Comparison of ENCODE assay signal across 21 cellular contexts in genomic region chr11:45901646-45902045, GRCh38. TPM values are rescaled to one million over a fixed set of nuclear protein-coding genes. Genes with fewer than 3 reads are reported as not detected.
A peak's percentile ranks its signal among the peaks of the same experiment; 100 is the strongest.
DNase-seq lines count a peak whose midpoint lies in the region; ATAC-seq and TF ChIP-seq lines count a peak whose summit lies in the region.
"Had no signal": no experiment of that assay in that cellular context is flagged by ENCODE, and none has a peak within 500 bp of the region (broad histone marks: within the 10 kb centered on the region; RNA-seq: fewer than 3 reads in every experiment).

No MANE protein-coding gene starts in this region.

- H3K27ac Mint-ChIP-seq in immature natural killer cell: no peak overlapping the region
- H3K27ac Mint-ChIP-seq in naive thymus-derived CD8-positive, alpha-beta T cell: peak overlapping the region in 2 of 10 donors; percentile 56 to 82
- H3K27ac Mint-ChIP-seq: activated B cell treated with CpG ODN at 0.5 μM for 24 hours; activated CD8-positive, alpha-beta memory T cell treated with anti-CD3 and anti-CD28 coated beads, Interleukin-2, amount 10 ng/mL, durations not matched to agents 7 days and 5 days had no signal

- POLR2A ChIA-PET in naive thymus-derived CD8-positive, alpha-beta T cell (lab: Charles Lee): interaction anchor here (1.0 kb wide), 1 partner anchor 16 kb away, joined by 3 read pairs; the partner anchor contains the start of gene PEX16

- TF ChIP-seq POLR2A in thyroid gland (IDR thresholded peaks at IDR 0.05): no peak

- peaks cover 6 to 15% (median 14%) of the 10 kb centered on the region in 3 donors for H3K27me3 Mint-ChIP-seq in immature natural killer cell (ENCODE audit: low read depth in 3 of 3)
- peaks cover 3 to 26% (median 5%) of the 10 kb centered on the region in 5 donors for H3K27me3 Mint-ChIP-seq in naive thymus-derived CD8-positive, alpha-beta T cell

- peak overlapping the region in 4 of 5 donors; percentile 9 to 47 (median 20) for H3K4me3 Mint-ChIP-seq in immature natural killer cell
- H3K4me3 Mint-ChIP-seq in naive thymus-derived CD8-positive, alpha-beta T cell: peak overlapping the region in 4 of 10 donors; percentile 15 to 75 (median 42)
- H3K4me3 Mint-ChIP-seq: activated CD8-positive, alpha-beta memory T cell treated with anti-CD3 and anti-CD28 coated beads, Interleukin-2, amount 10 ng/mL, durations not matched to agents 7 days and 5 days had no signal

- H3K4me3 ChIP-seq in thyroid gland (replicated peaks in 1 of 3): no peak overlapping the region
- H3K4me3 ChIP-seq: A549, smooth muscle cell had no signal

- H3K36me3 ChIP-seq in thyroid gland: no peaks in the 10 kb centered on the region
- H3K36me3 ChIP-seq: prostate gland, thoracic aorta had no signal

- intact Hi-C loops in thyroid gland (cut with DNase I): no loop called here

- H3K27me3 ChIP-seq in thyroid gland: no peaks in the 10 kb centered on the region

- DNase-seq in C1 segment of cervical spinal cord (lab: John Stamatoyannopoulos, UW) (peak in 13 of 14 donors; percentile 36 to 90 (median 69)), anterior cingulate cortex (lab: John Stamatoyannopoulos, UW) (peak in 50 of 58 donors; percentile 17 to 92 (median 75)), immature natural killer cell (no peak), occipital lobe (lab: John Stamatoyannopoulos, UW) (peak; percentile 81), COLO668 (lab: John Stamatoyannopoulos, UW; ENCODE audit: unreplicated experiment) (no peak), kidney glomerular epithelial cell (lab: John Stamatoyannopoulos, UW) (no peak), thyroid gland (no peak)
- no peak for DNase-seq in naive thymus-derived CD8-positive, alpha-beta T cell
- DNase-seq: activated B cell treated with CpG ODN at 0.5 μM for 24 hours; activated CD8-positive, alpha-beta memory T cell treated with anti-CD3 and anti-CD28 coated beads, Interleukin-2, amount 10 ng/mL, durations not matched to agents 7 days and 5 days; activated gamma-delta T cell; stimulated activated CD4-positive, alpha-beta T cell treated with anti-CD3 and anti-CD28 coated beads, Interleukin-4, amount 100 ng/mL, for 4 hours had no signal

- H3K9me3 Mint-ChIP-seq in immature natural killer cell: no peaks in the 10 kb centered on the region
- no peaks in the 10 kb centered on the region for H3K9me3 Mint-ChIP-seq in naive thymus-derived CD8-positive, alpha-beta T cell
- H3K9me3 Mint-ChIP-seq: activated B cell treated with CpG ODN at 0.5 μM for 24 hours had no signal

- no peaks in the 10 kb centered on the region for H3K36me3 Mint-ChIP-seq in immature natural killer cell
- H3K36me3 Mint-ChIP-seq in naive thymus-derived CD8-positive, alpha-beta T cell: no peaks in the 10 kb centered on the region
- H3K36me3 Mint-ChIP-seq: activated CD8-positive, alpha-beta memory T cell treated with anti-CD3 and anti-CD28 coated beads, Interleukin-2, amount 10 ng/mL, durations not matched to agents 7 days and 5 days had no signal

- no peak for TF ChIP-seq CTCF in thyroid gland (IDR thresholded peaks at IDR 0.05)

- H3K9me3 ChIP-seq in thyroid gland: no peaks in the 10 kb centered on the region
- H3K9me3 ChIP-seq: A549, prostate gland, thoracic aorta had no signal

- H3K4me1 Mint-ChIP-seq in immature natural killer cell: peaks cover 8 to 17% of the 10 kb centered on the region in 2 donors
- H3K4me1 Mint-ChIP-seq in naive thymus-derived CD8-positive, alpha-beta T cell: peaks cover 5 to 23% (median 19%) of the 10 kb centered on the region in 4 donors

- no peak for ATAC-seq in naive thymus-derived CD8-positive, alpha-beta T cell
- ATAC-seq: A549; activated CD8-positive, alpha-beta memory T cell treated with anti-CD3 and anti-CD28 coated beads, Interleukin-2, amount 10 ng/mL, durations not matched to agents 7 days and 5 days had no signal

- peaks cover 17 to 20% of the 10 kb centered on the region in 2 donors for H3K4me1 ChIP-seq in thyroid gland

- H3K27ac ChIP-seq in thyroid gland: no peak overlapping the region
- H3K27ac ChIP-seq: A549, coronary artery, thoracic aorta had no signal

- 89 to 93% methylated on average over 4 to 8 of the region's 8 CpGs for WGBS in thyroid gland, 2 donors

RNA-seq across cellular contexts. Expression of gene FREY1, which starts 5.4 kb away (rescaled TPM):
- not detected for polyA plus RNA-seq in immature natural killer cell
- total RNA-seq in occipital lobe: 1.4 TPM
- total RNA-seq in naive thymus-derived CD8-positive, alpha-beta T cell: 1 to 10 TPM; 3.1 to 3.4 TPM
- not detected for polyA plus RNA-seq in naive thymus-derived CD8-positive, alpha-beta T cell
- total RNA-seq in thyroid gland: 1 to 10 TPM in 2 of 4 donors, not detected in 2; 1.8 to 2.6 TPM
- polyA plus RNA-seq: aorta, CD14-positive monocyte had no signal

RNA-seq across cellular contexts. Expression of gene PEX16, which starts 16.0 kb away (rescaled TPM):
- 10 to 100 TPM; 51.0 to 69.9 (median 51.2) TPM for polyA plus RNA-seq in immature natural killer cell
- 19.0 TPM for total RNA-seq in occipital lobe
- total RNA-seq in naive thymus-derived CD8-positive, alpha-beta T cell: 10 to 100 TPM; 66.8 to 74.1 TPM
- polyA plus RNA-seq in naive thymus-derived CD8-positive, alpha-beta T cell: 10 to 100 TPM; 46.1 to 54.1 (median 53.2) TPM
- 10 to 100 TPM; 28.5 to 41.2 (median 29.5) TPM for total RNA-seq in thyroid gland

RNA-seq across cellular contexts. Expression of gene MAPK8IP1, which starts 16.2 kb away (rescaled TPM):
- under 1 TPM in 2 of 3 donors, not detected in 1; 0.08 to 0.09 TPM for polyA plus RNA-seq in immature natural killer cell
- total RNA-seq in occipital lobe: 74.7 TPM
- 1 to 10 TPM; 1.6 to 2.1 TPM for total RNA-seq in naive thymus-derived CD8-positive, alpha-beta T cell
- not detected for polyA plus RNA-seq in naive thymus-derived CD8-positive, alpha-beta T cell
- total RNA-seq in thyroid gland: 10 to 100 TPM in 3 of 4 donors, 1 to 10 TPM in 1; 9.5 to 25.1 (median 17.4) TPM
- polyA plus RNA-seq: CD14-positive monocyte had no signal

RNA-seq across cellular contexts. Expression of gene LARGE2, which starts 20.8 kb away (rescaled TPM):
- polyA plus RNA-seq in immature natural killer cell: under 1 TPM in 1 of 3 donors, not detected in 2; 0.96 TPM
- total RNA-seq in occipital lobe (0.16 TPM), thyroid gland (10 to 100 TPM; 11.2 to 19.0 (median 14.1) TPM)
- total RNA-seq in naive thymus-derived CD8-positive, alpha-beta T cell: 1 to 10 TPM; 4.1 to 5.6 TPM
- 1 to 10 TPM in 2 of 3 donors, under 1 TPM in 1; 0.71 to 2.0 (median 1.7) TPM for polyA plus RNA-seq in naive thymus-derived CD8-positive, alpha-beta T cell
- total RNA-seq: fibroblast of villous mesenchyme, left ventricle myocardium superior had no signal
- polyA plus RNA-seq: aorta, CD14-positive monocyte had no signal

RNA-seq across cellular contexts. Expression of gene CRY2, which starts 54.4 kb away (rescaled TPM):
- 10 to 100 TPM; 16.5 to 32.7 (median 20.8) TPM for polyA plus RNA-seq in immature natural killer cell
- total RNA-seq in occipital lobe (46.5 TPM), thyroid gland (100 to 1,000 TPM in 1 of 4 donors, 10 to 100 TPM in 3; 49.5 to 117 (median 57.8) TPM)
- 10 to 100 TPM; 59.5 to 64.5 TPM for total RNA-seq in naive thymus-derived CD8-positive, alpha-beta T cell
- 10 to 100 TPM; 24.3 to 33.4 (median 30.3) TPM for polyA plus RNA-seq in naive thymus-derived CD8-positive, alpha-beta T cell

Comparison
In these comparisons a context has a peak if more than half of its experiments do, and no peak if none do; other contexts are left out.
1. DNase-seq: peak in C1 segment of cervical spinal cord (13 of 14), anterior cingulate cortex (50 of 58) and occipital lobe (single experiment); none in immature natural killer cell (0 of 3), naive thymus-derived CD8-positive, alpha-beta T cell (0 of 10), COLO668 (single experiment), kidney glomerular epithelial cell (single experiment) and thyroid gland (0 of 2).